ENCODE assay signal across 29 cellular contexts in the genomic region with DNA sequence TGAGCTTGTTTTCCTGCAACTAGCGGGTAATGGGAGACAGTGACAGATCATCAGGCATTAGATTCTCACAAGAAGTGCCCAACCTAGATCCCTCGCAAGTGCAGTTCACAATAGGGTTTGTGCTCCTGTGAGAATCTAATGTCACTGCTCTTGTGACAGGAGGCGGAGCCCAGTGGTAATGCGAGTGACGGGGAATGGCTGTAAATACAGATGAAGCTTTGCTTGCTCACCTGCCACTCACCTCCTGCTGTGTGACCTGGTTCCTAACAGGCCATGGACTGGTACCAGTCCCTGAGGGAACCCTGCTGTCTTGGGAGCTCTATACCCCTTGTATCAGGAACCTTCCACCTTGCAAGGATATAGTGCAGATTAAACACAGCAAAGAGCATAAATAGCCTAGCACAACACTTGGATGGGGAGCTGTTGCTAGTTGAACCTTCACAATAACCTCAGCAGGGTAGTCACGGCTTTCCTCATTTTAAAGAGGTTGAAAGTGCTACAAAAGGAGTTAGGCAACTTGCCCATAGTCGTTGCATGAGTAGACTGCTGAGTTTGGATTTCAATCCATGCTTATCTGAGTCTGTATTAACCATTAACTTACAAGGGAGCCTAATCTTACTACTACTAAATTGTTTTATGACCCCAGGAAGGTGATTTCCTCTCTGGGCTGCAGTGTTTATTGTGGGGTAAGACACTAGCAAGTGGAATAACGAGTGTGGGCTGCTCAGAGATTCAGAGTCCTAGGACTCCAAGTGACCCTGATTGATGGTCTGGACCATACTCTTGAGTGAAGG.
A peak's percentile ranks its signal among the peaks of the same experiment; 100 is the strongest.
DNase-seq lines count a peak whose midpoint lies in the region; ATAC-seq and TF ChIP-seq lines count a peak whose summit lies in the region.
"Had no signal": no experiment of that assay in that cellular context is flagged by ENCODE, and none has a peak within 500 bp of the region (broad histone marks: within the 10 kb centered on the region; RNA-seq: fewer than 3 reads in every experiment).

No MANE protein-coding gene starts in this region.

- CTCF ChIA-PET in CD4-positive, alpha-beta memory T cell (lab: Charles Lee; ENCODE audit: partially characterized antibody) = interaction anchor here (1.7 kb wide), 1 partner anchor 12 kb away, joined by 3 read pairs; no protein-coding TSS in a partner anchor

- H3K27ac Mint-ChIP-seq in CD4-positive, alpha-beta memory T cell = no peak overlapping the region
- H3K27ac Mint-ChIP-seq: activated naive CD4-positive, alpha-beta T cell treated with anti-CD3 and anti-CD28 coated beads, Interleukin-2, amount 50 U/mL, for 24 hours; activated T-helper 2 cell treated with anti-CD3 and anti-CD28 coated beads, Interferon-gamma antibody, Interleukin-2, Interleukin-4, amounts not matched to agents 10 μg/mL and 5 μg/mL and 100 μg/mL, durations not matched to agents 14 hours and 24 hours and 36 hours; CD14-positive monocyte had no signal

- TF ChIP-seq CTCF in thyroid gland (IDR thresholded peaks at IDR 0.05) = no peak

- H3K9me3 Mint-ChIP-seq in CD4-positive, alpha-beta memory T cell = peaks cover 0 to 5% (median 0%) of the 10 kb centered on the region in 8 donors
- H3K9me3 Mint-ChIP-seq: activated naive CD4-positive, alpha-beta T cell treated with anti-CD3 and anti-CD28 coated beads, Interleukin-2, amount 50 U/mL, for 24 hours; activated T-helper 2 cell treated with anti-CD3 and anti-CD28 coated beads, Interferon-gamma antibody, Interleukin-2, Interleukin-4, amounts not matched to agents 10 μg/mL and 5 μg/mL and 100 μg/mL, durations not matched to agents 14 hours and 24 hours and 36 hours had no signal

- peak; percentile 12 for DNase-seq in NCI-H748 (lab: John Stamatoyannopoulos, UW; ENCODE audit: unreplicated experiment)
- DNase-seq in NCI-H748 treated with DMSO at 0.1 percent for 48 hours (lab: John Stamatoyannopoulos, UW) = no peak
- peak; percentile 77 for DNase-seq in NCI-H2107 treated with DMSO at 0.1 percent for 48 hours (lab: John Stamatoyannopoulos, UW; ENCODE audit: unreplicated experiment)
- peak; percentile 44 to 64 for DNase-seq in left colon
- peak; percentile 56 for DNase-seq in thyroid gland
- DNase-seq in GM19238 (ENCODE audit: insufficient read length, low spot score) = no peak
- no peak for DNase-seq in NCI-H526 (lab: John Stamatoyannopoulos, UW)
- DNase-seq in CD4-positive, alpha-beta memory T cell = no peak
- DNase-seq: activated CD4-positive, alpha-beta T cell treated with anti-CD3 and anti-CD28 coated beads for 48 hours; activated T-cell treated with anti-CD3 and anti-CD28 coated beads for 4 hours; amniotic stem cell; EL; kidney glomerular epithelial cell; mammary epithelial cell; NCI-H1436 treated with DMSO at 0.1 percent for 48 hours; NCI-H2081 treated with DMSO at 0.1 percent for 48 hours; NCI-H774; stimulated activated CD4-positive, alpha-beta T cell treated with anti-CD3 and anti-CD28 coated beads, Interleukin-1b, Interleukin-23, amount 100 ng/mL, for 48 hours; stimulated activated naive CD8-positive, alpha-beta T cell treated with anti-CD3 and anti-CD28 coated beads, Interleukin-15, Interleukin-2, amounts not matched to agents 100 U/mL and 50 U/mL, for 24 hours; SW 1271 had no signal

- POLR2A ChIA-PET in CD4-positive, alpha-beta memory T cell (lab: Charles Lee; ENCODE audit: partially characterized antibody) = no interaction called here

- H3K4me1 Mint-ChIP-seq in CD4-positive, alpha-beta memory T cell = no peaks in the 10 kb centered on the region
- H3K4me1 Mint-ChIP-seq: activated naive CD4-positive, alpha-beta T cell treated with anti-CD3 and anti-CD28 coated beads, Interleukin-2, amount 50 U/mL, for 24 hours had no signal

- ATAC-seq in left colon = peak; percentile 87
- ATAC-seq: gastroesophageal sphincter; stimulated activated naive CD8-positive, alpha-beta T cell treated with anti-CD3 and anti-CD28 coated beads, Interleukin-15, Interleukin-2, amounts not matched to agents 100 U/mL and 50 U/mL, for 24 hours had no signal

- 47 to 54% methylated on average over 8 of the region's 8 CpGs for WGBS in thyroid gland, 2 donors

- peaks cover 13 to 29% of the 10 kb centered on the region in 2 donors for H3K4me1 ChIP-seq in thyroid gland
- no peaks in the 10 kb centered on the region for H3K4me1 ChIP-seq in CD4-positive, alpha-beta memory T cell (ENCODE audit: insufficient read depth, low read length)
- H3K4me1 ChIP-seq: gastroesophageal sphincter, parathyroid adenoma, right atrium auricular region, vagina had no signal

- H3K27ac ChIP-seq in thyroid gland = peak overlapping the region; percentile 40 to 63 (median 63)
- H3K27ac ChIP-seq in CD4-positive, alpha-beta memory T cell (ENCODE audit: low read depth, low read length) = no peak overlapping the region
- H3K27ac ChIP-seq: gastroesophageal sphincter, HL-60, parathyroid adenoma, right atrium auricular region, vagina, VCaP had no signal

- no peak overlapping the region for H3K4me3 Mint-ChIP-seq in CD4-positive, alpha-beta memory T cell
- H3K4me3 Mint-ChIP-seq: activated naive CD4-positive, alpha-beta T cell treated with anti-CD3 and anti-CD28 coated beads, Interleukin-2, amount 50 U/mL, for 24 hours; CD14-positive monocyte had no signal

- no peaks in the 10 kb centered on the region for H3K27me3 ChIP-seq in thyroid gland
- no peaks in the 10 kb centered on the region for H3K27me3 ChIP-seq in CD4-positive, alpha-beta memory T cell (ENCODE audit: insufficient read depth, low read length)
- H3K27me3 ChIP-seq: right atrium auricular region, vagina had no signal

- no peaks in the 10 kb centered on the region for H3K36me3 Mint-ChIP-seq in CD4-positive, alpha-beta memory T cell
- H3K36me3 Mint-ChIP-seq: activated naive CD4-positive, alpha-beta T cell treated with anti-CD3 and anti-CD28 coated beads, Interleukin-2, amount 50 U/mL, for 24 hours; CD14-positive monocyte had no signal

- no peak overlapping the region for H3K4me3 ChIP-seq in thyroid gland (replicated peaks in 1 of 3)
- no peak overlapping the region for H3K4me3 ChIP-seq in CD4-positive, alpha-beta memory T cell (ENCODE audit: low read length in 2 of 2)
- H3K4me3 ChIP-seq: gastroesophageal sphincter, right atrium auricular region, vagina had no signal

- no peaks in the 10 kb centered on the region for H3K36me3 ChIP-seq in thyroid gland
- no peaks in the 10 kb centered on the region for H3K36me3 ChIP-seq in CD4-positive, alpha-beta memory T cell (ENCODE audit: insufficient read depth, low read length)
- H3K36me3 ChIP-seq: gastroesophageal sphincter, right atrium auricular region, vagina had no signal

- H3K9me3 ChIP-seq in thyroid gland = no peaks in the 10 kb centered on the region
- H3K9me3 ChIP-seq in CD4-positive, alpha-beta memory T cell (ENCODE audit: control insufficient read depth in 1 of 2, low read length in 2 of 2) = no peaks in the 10 kb centered on the region
- H3K9me3 ChIP-seq: gastroesophageal sphincter, right atrium auricular region, vagina had no signal

- no peak for TF ChIP-seq POLR2A in thyroid gland (IDR thresholded peaks at IDR 0.05)

- intact Hi-C loops in left colon (cut with DNase I, micrococcal nuclease) = no loop called here
- intact Hi-C loops in thyroid gland (cut with DNase I) = no loop called here
- intact Hi-C loops in CD4-positive, alpha-beta memory T cell (cut with micrococcal nuclease) = no loop called here

- H3K27me3 Mint-ChIP-seq in CD4-positive, alpha-beta memory T cell = peaks cover 0 to 1% of the 10 kb centered on the region in 2 donors
- H3K27me3 Mint-ChIP-seq: activated naive CD4-positive, alpha-beta T cell treated with anti-CD3 and anti-CD28 coated beads, Interleukin-2, amount 50 U/mL, for 24 hours had no signal

Comparison
In these comparisons a context has a peak if more than half of its experiments do, and no peak if none do; other contexts are left out.
1. DNase-seq: peak in NCI-H748 (single experiment), NCI-H2107 treated with DMSO at 0.1 percent for 48 hours (single experiment), left colon (2 of 2) and thyroid gland (2 of 2); none in NCI-H748 treated with DMSO at 0.1 percent for 48 hours (single experiment), GM19238 (single experiment), NCI-H526 (0 of 2) and CD4-positive, alpha-beta memory T cell (0 of 5).